In the genomic region with DNA sequence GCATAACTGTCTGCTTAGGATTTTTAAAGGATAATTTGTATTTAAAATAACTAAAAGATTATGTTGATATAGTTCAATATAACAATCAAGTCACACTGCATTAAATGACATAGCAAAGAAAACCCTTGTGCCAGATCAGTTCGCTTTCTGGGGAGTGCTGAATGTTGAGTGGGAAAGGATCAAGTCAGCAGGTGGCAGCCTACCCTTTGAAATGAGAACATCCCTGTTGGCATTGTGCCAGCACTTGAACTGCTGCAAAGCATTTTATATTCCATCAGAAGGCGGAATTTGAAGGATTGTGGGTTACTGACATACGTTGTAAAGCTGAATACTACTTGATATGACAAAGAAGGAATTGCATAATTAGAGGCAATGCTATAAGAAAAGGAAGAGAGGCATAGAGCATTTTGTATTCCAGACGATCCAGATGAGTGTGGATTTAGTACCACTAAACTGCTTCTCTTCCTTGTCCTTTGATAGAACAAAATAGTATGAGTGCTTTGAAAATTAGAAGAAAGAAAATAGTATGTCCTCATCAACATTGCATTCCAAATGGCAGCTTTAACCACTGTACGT, we compare ENCODE assay signal across 9 cellular contexts. TPM values are rescaled to one million over a fixed set of nuclear protein-coding genes. Genes with fewer than 3 reads are reported as not detected.
DNase-seq lines count a peak whose midpoint lies in the region; ATAC-seq and TF ChIP-seq lines count a peak whose summit lies in the region.
"Had no signal": no experiment of that assay in that cellular context is flagged by ENCODE, and none has a peak within 500 bp of the region (broad histone marks: within the 10 kb centered on the region; RNA-seq: fewer than 3 reads in every experiment).

No MANE protein-coding gene starts in this region.

- peak overlapping the region in 1 of 7 donors; percentile 21 for H3K27ac Mint-ChIP-seq in CD14-positive monocyte

- H3K4me3 Mint-ChIP-seq in CD14-positive monocyte = no peak overlapping the region

- peak; percentile 41 for TF ChIP-seq CTCF in CD14-positive monocyte (IDR thresholded peaks at IDR 0.05)
- no peak for TF ChIP-seq CTCF in HL-60 (IDR thresholded peaks at IDR 0.05; ENCODE audit: insufficient read depth, low read length)
- TF ChIP-seq CTCF in astrocyte of the spinal cord (IDR thresholded peaks at IDR 0.05; ENCODE audit: low read depth, low read length) = peak; percentile 63

- peaks cover 15% of the 10 kb centered on the region in 2 donors for H3K36me3 Mint-ChIP-seq in CD14-positive monocyte

- H3K9me3 Mint-ChIP-seq in CD14-positive monocyte = no peaks in the 10 kb centered on the region

- intact Hi-C loops in CD14-positive monocyte (cut with micrococcal nuclease) = no loop called here

- no peaks in the 10 kb centered on the region for H3K27me3 ChIP-seq in HL-60 (ENCODE audit: insufficient read depth, poor library complexity, severe bottlenecking)

- H3K4me1 Mint-ChIP-seq in CD14-positive monocyte = peaks cover 4% of the 10 kb centered on the region

- peaks cover 0 to 2% (median 1%) of the 10 kb centered on the region in 3 donors for H3K27me3 Mint-ChIP-seq in CD14-positive monocyte (ENCODE audit: low read depth in 3 of 3)

- H3K27ac ChIP-seq in HL-60 (replicated peaks) = no peak overlapping the region
- H3K27ac ChIP-seq: epithelial cell of prostate had no signal

- in situ Hi-C loops in astrocyte of the spinal cord (cut with HindIII; ENCODE audit: low sequenced_read_pairs) = no loop called here

- no peak for ATAC-seq in GM21529 (IDR thresholded peaks at IDR 0.05; ENCODE audit: unreplicated experiment)

- H3K4me3 ChIP-seq in HL-60 (replicated peaks; ENCODE audit: insufficient read depth, low read length) (no peak overlapping the region), astrocyte of the spinal cord (ENCODE audit: low read depth, low read length) (no peak overlapping the region)

- no peak for DNase-seq in CD14-positive monocyte (ENCODE audit: low spot score)
- peak; percentile 40 to 52 for DNase-seq in HL-60 (ENCODE audit: low read depth in 1 of 2, low spot score in 1 of 2)
- DNase-seq in NCI-H82 treated with DMSO at 0.1 percent for 48 hours (lab: John Stamatoyannopoulos, UW; ENCODE audit: unreplicated experiment) = peak; percentile 36
- peak; percentile 69 for DNase-seq in astrocyte of the spinal cord (ENCODE audit: low read depth, low spot score)
- peak; percentile 49 for DNase-seq in iPS-NIHi11 (ENCODE audit: low spot score)
- DNase-seq in stimulated activated CD4-positive, alpha-beta T cell treated with anti-CD3 and anti-CD28 coated beads, Interleukin-15, amount 100 ng/mL, for 24 hours = peak; percentile 18
- no peak for DNase-seq in ecto neural progenitor cell (ENCODE audit: low spot score)

RNA-seq across cellular contexts. Expression of a gene that starts 26.6 kb away (rescaled TPM):
- polyA plus RNA-seq in CD14-positive monocyte = 1 to 10 TPM; 4.0 to 4.6 TPM

Comparison
In these comparisons a context has a peak if more than half of its experiments do, and no peak if none do; other contexts are left out.
1. DNase-seq: peak in HL-60 (2 of 2), NCI-H82 treated with DMSO at 0.1 percent for 48 hours (single experiment), astrocyte of the spinal cord (single experiment), iPS-NIHi11 (single experiment) and stimulated activated CD4-positive, alpha-beta T cell treated with anti-CD3 and anti-CD28 coated beads, Interleukin-15, amount 100 ng/mL, for 24 hours (single experiment); none in CD14-positive monocyte (single experiment) and ecto neural progenitor cell (single experiment).